1 cellular context compared by ENCODE assay signal in genomic region chr20:50066161-50066834, GRCh38.
TF ChIP-seq lines count a peak whose summit lies in the region.

No MANE protein-coding gene starts in this region.

TF ChIP-seq in K562, 482 proteins besides CTCF, POLR2A, EP300 and RAD21 (continued from another document):
- peak; percentile 51; the same call in 1 of the 2 replicates for TF ChIP-seq PREB (CRISPR knock-in tag; IDR thresholded peaks at IDR 0.05)
- TF ChIP-seq PHF20 (IDR thresholded peaks at IDR 0.05; ENCODE audit: partially characterized antibody): peak; percentile 29
- TF ChIP-seq SMARCA5 (IDR thresholded peaks at IDR 0.05): peak; percentile 87
- TF ChIP-seq ADNP (tag; IDR thresholded peaks at IDR 0.05): peak; percentile 51; the same call in 1 of the 2 replicates
- TF ChIP-seq KDM1A (IDR thresholded peaks at IDR 0.05): peak; percentile 54 to 62; a peak in 3 of 4 replicates
- TF ChIP-seq HDAC2 (IDR thresholded peaks at IDR 0.05): peak; percentile 41; the same call in 1 of the 2 replicates
- peak; percentile 78 for TF ChIP-seq BCOR (IDR thresholded peaks at IDR 0.05)
- TF ChIP-seq RBM25 (IDR thresholded peaks at IDR 0.05; ENCODE audit: low read depth, low read length, severe bottlenecking): peak; percentile 92
- no peak for TF ChIP-seq EWSR1 (IDR thresholded peaks at IDR 0.05; ENCODE audit: borderline replicate concordance, low read depth, partially characterized antibody)
- TF ChIP-seq SMC3 (conservative IDR thresholded peaks at IDR 0.05; ENCODE audit: insufficient read depth, low read depth, low read length): no peak
